In the genomic region with DNA sequence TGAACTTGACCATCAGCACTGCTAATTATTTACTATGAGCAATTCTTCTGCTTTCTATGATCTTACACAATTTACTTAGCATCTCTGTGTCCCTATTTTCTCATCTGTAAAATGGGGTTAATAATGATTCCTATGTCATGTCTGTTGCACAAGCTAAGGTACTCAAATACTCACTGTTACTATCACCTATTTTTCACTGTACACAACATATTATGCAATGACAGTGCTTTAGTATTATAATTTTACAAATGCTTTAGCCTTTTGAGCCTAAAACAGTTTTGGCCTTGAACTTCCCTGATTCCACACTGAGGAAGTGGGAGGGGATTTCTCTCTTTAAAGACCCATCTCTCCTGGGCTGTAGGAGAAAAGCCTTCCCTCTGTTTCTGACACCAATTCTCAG, we compare ENCODE assay signal across 28 cellular contexts. TPM values are rescaled to one million over a fixed set of nuclear protein-coding genes. Genes with fewer than 3 reads are reported as not detected.
A peak's percentile ranks its signal among the peaks of the same experiment; 100 is the strongest.
DNase-seq lines count a peak whose midpoint lies in the region; ATAC-seq and TF ChIP-seq lines count a peak whose summit lies in the region.
"Had no signal": no experiment of that assay in that cellular context is flagged by ENCODE, and none has a peak within 500 bp of the region (broad histone marks: within the 10 kb centered on the region; RNA-seq: fewer than 3 reads in every experiment).

No MANE protein-coding gene starts in this region.

- RAD21 ChIA-PET in HCT116 (lab: Charles Lee; ENCODE audit: low non-redundant PET in 1 of 2, low total read pairs in 2 of 2, uncharacterized antibody in 2 of 2, unreplicated experiment in 2 of 2): no interaction called here

- TF ChIP-seq RAD21 in HCT116 (IDR thresholded peaks at IDR 0.05; ENCODE audit: low read depth): no peak

- H3K9me2 ChIP-seq in HCT116 (ENCODE audit: insufficient read depth): no peaks in the 10 kb centered on the region

- H3K4me3 Mint-ChIP-seq in activated CD8-positive, alpha-beta memory T cell treated with anti-CD3 and anti-CD28 coated beads, Interleukin-2, amount 10 ng/mL, durations not matched to agents 7 days and 5 days: no peak overlapping the region
- no peak overlapping the region for H3K4me3 Mint-ChIP-seq in activated naive CD8-positive, alpha-beta T cell
- H3K4me3 Mint-ChIP-seq: B cell, naive B cell, type B pancreatic cell had no signal

- no peak overlapping the region for H3K4me2 ChIP-seq in HCT116 (ENCODE audit: low read length)
- peak overlapping the region; percentile 4 for H3K4me2 ChIP-seq in osteoblast (ENCODE audit: insufficient read depth, low read length)
- H3K4me2 ChIP-seq: smooth muscle cell had no signal

- no peak overlapping the region for H3K4me3 ChIP-seq in HCT116 (replicated peaks in 1 of 2; ENCODE audit: low read depth in 1 of 2, low read length in 2 of 2)
- no peak overlapping the region for H3K4me3 ChIP-seq in osteoblast (ENCODE audit: insufficient read depth, low read length)
- H3K4me3 ChIP-seq: left ventricle myocardium inferior, Peyer's patch, smooth muscle cell had no signal

- peaks cover 0 to 5% of the 10 kb centered on the region in 2 experiments; a peak in 1 of 4 replicates for H3K9me3 ChIP-seq in HCT116 (ENCODE audit: control insufficient read depth in 1 of 2, insufficient read depth in 1 of 2, low read depth in 1 of 2, low read length in 2 of 2)
- peaks cover 4% of the 10 kb centered on the region for H3K9me3 ChIP-seq in osteoblast (ENCODE audit: low read depth, low read length)

- CTCF ChIA-PET in activated CD8-positive, alpha-beta memory T cell treated with anti-CD3 and anti-CD28 coated beads, Interleukin-2, amount 10 ng/mL, durations not matched to agents 7 days and 5 days (lab: Charles Lee): interaction anchor here (1.7 to 2.7 kb wide), 3 partner anchors 11 to 30 kb away, joined by 4 to 15 read pairs (median 4); no protein-coding TSS in a partner anchor
- CTCF ChIA-PET in HCT116 (lab: Charles Lee): no interaction called here

- no peak for TF ChIP-seq POLR2A in HCT116 (IDR thresholded peaks at IDR 0.05; ENCODE audit: borderline replicate concordance, extremely low read depth, insufficient read depth, insufficient read length)

- H3K27me3 ChIP-seq in HCT116 (ENCODE audit: insufficient read depth, low read length): no peaks in the 10 kb centered on the region
- no peaks in the 10 kb centered on the region for H3K27me3 ChIP-seq in osteoblast (ENCODE audit: insufficient read depth, low read length)
- H3K27me3 ChIP-seq: Peyer's patch had no signal

- no peaks in the 10 kb centered on the region for H4K20me1 ChIP-seq in HCT116 (ENCODE audit: insufficient read depth)
- no peaks in the 10 kb centered on the region for H4K20me1 ChIP-seq in osteoblast (ENCODE audit: insufficient read depth, low read length)

- no peak for ATAC-seq in activated CD8-positive, alpha-beta memory T cell treated with anti-CD3 and anti-CD28 coated beads, Interleukin-2, amount 10 ng/mL, durations not matched to agents 7 days and 5 days
- no peak for ATAC-seq in HCT116
- no peak for ATAC-seq in HG02610 (IDR thresholded peaks at IDR 0.05; ENCODE audit: unreplicated experiment)

- no peak overlapping the region for H3K27ac ChIP-seq in HCT116 (ENCODE audit: low read depth, low read length)
- H3K27ac ChIP-seq in osteoblast (ENCODE audit: low read depth, low read length): peak overlapping the region; percentile 92
- H3K27ac ChIP-seq: epithelial cell of prostate, left ventricle myocardium inferior, Peyer's patch had no signal

- H3K4me1 ChIP-seq in HCT116 (ENCODE audit: control insufficient read depth in 1 of 2, insufficient read depth in 2 of 2, low read length in 2 of 2) (peaks cover 7 to 13% of the 10 kb centered on the region in 2 experiments; a peak in 3 of 4 replicates), osteoblast (ENCODE audit: insufficient read depth, low read length) (peaks cover 31% of the 10 kb centered on the region)
- H3K4me1 ChIP-seq: left ventricle myocardium inferior, Peyer's patch had no signal

- intact Hi-C loops in HCT116 (cut with micrococcal nuclease): no loop called here

- H3K36me3 Mint-ChIP-seq in activated CD8-positive, alpha-beta memory T cell treated with anti-CD3 and anti-CD28 coated beads, Interleukin-2, amount 10 ng/mL, durations not matched to agents 7 days and 5 days: peaks cover 32% of the 10 kb centered on the region
- H3K36me3 Mint-ChIP-seq in activated naive CD8-positive, alpha-beta T cell: peaks cover 7% of the 10 kb centered on the region
- H3K36me3 Mint-ChIP-seq: naive B cell, type B pancreatic cell had no signal

- H3K27me3 Mint-ChIP-seq in activated CD8-positive, alpha-beta memory T cell treated with anti-CD3 and anti-CD28 coated beads, Interleukin-2, amount 10 ng/mL, durations not matched to agents 7 days and 5 days: no peaks in the 10 kb centered on the region
- no peaks in the 10 kb centered on the region for H3K27me3 Mint-ChIP-seq in activated naive CD8-positive, alpha-beta T cell
- H3K27me3 Mint-ChIP-seq: B cell, naive B cell, type B pancreatic cell had no signal

- H3K9me3 Mint-ChIP-seq in activated CD8-positive, alpha-beta memory T cell treated with anti-CD3 and anti-CD28 coated beads, Interleukin-2, amount 10 ng/mL, durations not matched to agents 7 days and 5 days (ENCODE audit: low read depth): peaks cover 8% of the 10 kb centered on the region
- H3K9me3 Mint-ChIP-seq in activated naive CD8-positive, alpha-beta T cell (ENCODE audit: low read depth): peaks cover 11% of the 10 kb centered on the region

- peaks cover 67% of the 10 kb centered on the region for H3K4me1 Mint-ChIP-seq in activated CD8-positive, alpha-beta memory T cell treated with anti-CD3 and anti-CD28 coated beads, Interleukin-2, amount 10 ng/mL, durations not matched to agents 7 days and 5 days
- peaks cover 75% of the 10 kb centered on the region for H3K4me1 Mint-ChIP-seq in activated naive CD8-positive, alpha-beta T cell (ENCODE audit: low read depth)
- H3K4me1 Mint-ChIP-seq: B cell, naive B cell had no signal

- no peak for DNase-seq in activated CD8-positive, alpha-beta memory T cell treated with anti-CD3 and anti-CD28 coated beads, Interleukin-2, amount 10 ng/mL, durations not matched to agents 7 days and 5 days
- no peak for DNase-seq in activated CD8-positive, alpha-beta memory T cell treated with anti-CD3 and anti-CD28 coated beads, Interleukin-2, amount 50 U/mL, for 48 hours
- DNase-seq in HCT116 (ENCODE audit: low read depth, low spot score): no peak
- DNase-seq in osteoblast (ENCODE audit: insufficient read length, low spot score, missing footprints): no peak
- DNase-seq in NCI-H146 (lab: John Stamatoyannopoulos, UW): no peak
- DNase-seq in DMS114 treated with DMSO at 0.1 percent for 48 hours (lab: John Stamatoyannopoulos, UW; ENCODE audit: unreplicated experiment): no peak
- DNase-seq: activated T-cell treated with anti-CD3 and anti-CD28 coated beads, Interleukin-2, amount 50 U/mL, for 1 hour; effector CD4-positive, alpha-beta T cell; islet precursor cell; Kasumi-1; left ventricle myocardium inferior; naive B cell; NCI-H1048; NCI-H187; NCI-H2171 treated with DMSO at 0.1 percent for 48 hours; NCI-H510A treated with DMSO at 0.1 percent for 48 hours; Peyer's patch; SHP77 treated with DMSO at 0.1 percent for 48 hours; stimulated activated CD4-positive, alpha-beta T cell treated with anti-CD3 and anti-CD28 coated beads, Interleukin-1b, Interleukin-23, amount 100 ng/mL, for 48 hours had no signal

- H3K79me2 ChIP-seq in HCT116 (ENCODE audit: insufficient read depth, low read length): no peaks in the 10 kb centered on the region
- no peaks in the 10 kb centered on the region for H3K79me2 ChIP-seq in osteoblast (ENCODE audit: insufficient read depth, low read length)

- H3K9ac ChIP-seq in HCT116 (ENCODE audit: low read length): no peak overlapping the region

- H3K36me3 ChIP-seq in HCT116 (ENCODE audit: control insufficient read depth in 1 of 2, insufficient read depth in 2 of 2, low read length in 2 of 2): no peaks in the 10 kb centered on the region
- H3K36me3 ChIP-seq in osteoblast (ENCODE audit: insufficient read depth, low read length): no peaks in the 10 kb centered on the region
- H3K36me3 ChIP-seq: left ventricle myocardium inferior, Peyer's patch had no signal

- H3K27ac Mint-ChIP-seq in activated CD8-positive, alpha-beta memory T cell treated with anti-CD3 and anti-CD28 coated beads, Interleukin-2, amount 10 ng/mL, durations not matched to agents 7 days and 5 days: peak overlapping the region; percentile 84
- H3K27ac Mint-ChIP-seq in activated naive CD8-positive, alpha-beta T cell: peak overlapping the region; percentile 90
- H3K27ac Mint-ChIP-seq: B cell, naive B cell, type B pancreatic cell had no signal

- POLR2A ChIA-PET in HCT116 (lab: Charles Lee): no interaction called here

- TF ChIP-seq CTCF in HCT116 (IDR thresholded peaks at IDR 0.05 in 2 of 3, conservative IDR thresholded peaks at IDR 0.05 in 1 of 3; ENCODE audit: borderline replicate concordance in 1 of 3, insufficient read depth in 1 of 3, low read depth in 2 of 3, low read length in 2 of 3) (no peak), osteoblast (IDR thresholded peaks at IDR 0.05; ENCODE audit: extremely low read depth, low read depth, low read length) (no peak)

- BruUV-seq in HCT116 (replicated peaks; lab: Mats Ljungman, UMichigan): no TSS peak

- H2AFZ ChIP-seq in HCT116 (ENCODE audit: low read depth, low read length, poor library complexity, severe bottlenecking): peak overlapping the region; percentile 98
- H2AFZ ChIP-seq in osteoblast (ENCODE audit: low read length): no peak overlapping the region

TF ChIP-seq in HCT116, 20 proteins besides CTCF, POLR2A, EP300 and RAD21 (continues in another document):
- no peak for TF ChIP-seq ELF1 (IDR thresholded peaks at IDR 0.05; ENCODE audit: borderline replicate concordance, low read depth)
- TF ChIP-seq, protein P1, sequence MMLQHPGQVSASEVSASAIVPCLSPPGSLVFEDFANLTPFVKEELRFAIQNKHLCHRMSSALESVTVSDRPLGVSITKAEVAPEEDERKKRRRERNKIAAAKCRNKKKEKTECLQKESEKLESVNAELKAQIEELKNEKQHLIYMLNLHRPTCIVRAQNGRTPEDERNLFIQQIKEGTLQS (IDR thresholded peaks at IDR 0.05): no peak

RNA-seq across cellular contexts. Expression of gene THEMIS, which starts 36.9 kb away (rescaled TPM):
- 100 to 1,000 TPM; 107 to 133 TPM for total RNA-seq in activated CD8-positive, alpha-beta memory T cell treated with anti-CD3 and anti-CD28 coated beads, Interleukin-2, amount 10 ng/mL, durations not matched to agents 7 days and 5 days
- total RNA-seq in HCT116 (2021; ENCODE audit: unreplicated experiment) (0.20 TPM), osteoblast (under 0.01 TPM in 2 replicates)
- not detected in 2 replicates for polyA plus RNA-seq in HCT116 (2012)
- total RNA-seq: A673, bronchial epithelial cell, renal cortical epithelial cell, smooth muscle cell had no signal
- polyA plus RNA-seq: smooth muscle cell had no signal

Comparison
In these comparisons a context has a peak if more than half of its experiments do, and no peak if none do; other contexts are left out.
1. RNA of gene THEMIS, which starts 36.9 kb away (total RNA-seq): 107 to 133 TPM in activated CD8-positive, alpha-beta memory T cell treated with anti-CD3 and anti-CD28 coated beads, Interleukin-2, amount 10 ng/mL, durations not matched to agents 7 days and 5 days; 0.20 TPM in HCT116 (single experiment) and under 0.01 TPM in osteoblast; every median in the first group is over 10 times any median in the second.